ENCODE assay signal across 1 cellular context in the genomic region with DNA sequence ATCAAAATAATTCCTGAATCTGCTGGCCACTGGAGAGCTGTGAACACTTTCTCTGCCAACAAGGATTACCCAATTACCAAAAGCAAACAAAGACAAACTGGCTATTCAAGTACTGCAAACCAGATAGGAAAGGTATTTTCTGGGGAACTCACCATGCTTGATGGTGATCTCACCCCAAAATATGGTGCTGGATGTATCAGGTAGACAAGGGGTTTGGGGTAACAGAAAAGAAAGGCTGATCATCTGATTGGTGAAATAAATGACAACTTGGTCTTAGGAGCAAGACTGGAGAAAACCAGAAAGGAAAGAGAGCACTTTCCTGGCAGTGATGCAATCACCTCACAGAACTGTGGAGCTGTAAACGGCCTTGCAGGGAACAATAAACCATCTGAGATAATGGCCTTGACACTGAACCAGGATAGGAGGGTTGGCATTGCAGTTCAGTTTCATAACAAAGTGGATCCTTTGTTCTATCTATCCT.
TF ChIP-seq lines count a peak whose summit lies in the region.

No MANE protein-coding gene starts in this region.

TF ChIP-seq in HepG2, 621 proteins besides CTCF, POLR2A, EP300 and RAD21 (continued from another document and continues in another):
- TF ChIP-seq, protein P1, sequence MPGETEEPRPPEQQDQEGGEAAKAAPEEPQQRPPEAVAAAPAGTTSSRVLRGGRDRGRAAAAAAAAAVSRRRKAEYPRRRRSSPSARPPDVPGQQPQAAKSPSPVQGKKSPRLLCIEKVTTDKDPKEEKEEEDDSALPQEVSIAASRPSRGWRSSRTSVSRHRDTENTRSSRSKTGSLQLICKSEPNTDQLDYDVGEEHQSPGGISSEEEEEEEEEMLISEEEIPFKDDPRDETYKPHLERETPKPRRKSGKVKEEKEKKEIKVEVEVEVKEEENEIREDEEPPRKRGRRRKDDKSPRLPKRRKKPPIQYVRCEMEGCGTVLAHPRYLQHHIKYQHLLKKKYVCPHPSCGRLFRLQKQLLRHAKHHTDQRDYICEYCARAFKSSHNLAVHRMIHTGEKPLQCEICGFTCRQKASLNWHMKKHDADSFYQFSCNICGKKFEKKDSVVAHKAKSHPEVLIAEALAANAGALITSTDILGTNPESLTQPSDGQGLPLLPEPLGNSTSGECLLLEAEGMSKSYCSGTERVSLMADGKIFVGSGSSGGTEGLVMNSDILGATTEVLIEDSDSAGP (CRISPR knock-in tag; IDR thresholded peaks at IDR 0.05; ENCODE audit: borderline replicate concordance), result no peak
- TF ChIP-seq CHCHD3 (CRISPR knock-in tag; IDR thresholded peaks at IDR 0.05), result no peak
- TF ChIP-seq SPEN (CRISPR knock-in tag; IDR thresholded peaks at IDR 0.05; ENCODE audit: low read depth), result no peak
- no peak for TF ChIP-seq NFATC3 (CRISPR knock-in tag; IDR thresholded peaks at IDR 0.05)
- TF ChIP-seq ZNF761 (CRISPR knock-in tag; conservative IDR thresholded peaks at IDR 0.05), result no peak
- no peak for TF ChIP-seq HOXA7 (CRISPR knock-in tag; IDR thresholded peaks at IDR 0.05)
- TF ChIP-seq ZNF354B (CRISPR knock-in tag; IDR thresholded peaks at IDR 0.05), result no peak; the same call in 1 of the 2 replicates
- no peak for TF ChIP-seq ZKSCAN5 (CRISPR knock-in tag; IDR thresholded peaks at IDR 0.05)
- TF ChIP-seq KAT2B (IDR thresholded peaks at IDR 0.05; ENCODE audit: borderline replicate concordance, low read depth, low read length), result no peak
- TF ChIP-seq NR2F6 (IDR thresholded peaks at IDR 0.05), result peak; percentile 68
- TF ChIP-seq NR2F6 (CRISPR knock-in tag; IDR thresholded peaks at IDR 0.05), result peak; percentile 82
- TF ChIP-seq MTA1 (CRISPR knock-in tag; IDR thresholded peaks at IDR 0.05; ENCODE audit: borderline replicate concordance), result no peak
- TF ChIP-seq FOXP1 (IDR thresholded peaks at IDR 0.05), result no peak; the same call in 1 of the 2 replicates
- TF ChIP-seq FOXP1 (CRISPR knock-in tag; IDR thresholded peaks at IDR 0.05), result peak; percentile 77; the same call in 1 of the 2 replicates
- TF ChIP-seq ZSCAN30 (CRISPR knock-in tag; IDR thresholded peaks at IDR 0.05), result no peak
- peak; percentile 40; the same call in 1 of the 2 replicates for TF ChIP-seq ZMYM3 (CRISPR knock-in tag; IDR thresholded peaks at IDR 0.05)
- TF ChIP-seq NFE2 (CRISPR knock-in tag; IDR thresholded peaks at IDR 0.05), result no peak
- TF ChIP-seq, protein P2, sequence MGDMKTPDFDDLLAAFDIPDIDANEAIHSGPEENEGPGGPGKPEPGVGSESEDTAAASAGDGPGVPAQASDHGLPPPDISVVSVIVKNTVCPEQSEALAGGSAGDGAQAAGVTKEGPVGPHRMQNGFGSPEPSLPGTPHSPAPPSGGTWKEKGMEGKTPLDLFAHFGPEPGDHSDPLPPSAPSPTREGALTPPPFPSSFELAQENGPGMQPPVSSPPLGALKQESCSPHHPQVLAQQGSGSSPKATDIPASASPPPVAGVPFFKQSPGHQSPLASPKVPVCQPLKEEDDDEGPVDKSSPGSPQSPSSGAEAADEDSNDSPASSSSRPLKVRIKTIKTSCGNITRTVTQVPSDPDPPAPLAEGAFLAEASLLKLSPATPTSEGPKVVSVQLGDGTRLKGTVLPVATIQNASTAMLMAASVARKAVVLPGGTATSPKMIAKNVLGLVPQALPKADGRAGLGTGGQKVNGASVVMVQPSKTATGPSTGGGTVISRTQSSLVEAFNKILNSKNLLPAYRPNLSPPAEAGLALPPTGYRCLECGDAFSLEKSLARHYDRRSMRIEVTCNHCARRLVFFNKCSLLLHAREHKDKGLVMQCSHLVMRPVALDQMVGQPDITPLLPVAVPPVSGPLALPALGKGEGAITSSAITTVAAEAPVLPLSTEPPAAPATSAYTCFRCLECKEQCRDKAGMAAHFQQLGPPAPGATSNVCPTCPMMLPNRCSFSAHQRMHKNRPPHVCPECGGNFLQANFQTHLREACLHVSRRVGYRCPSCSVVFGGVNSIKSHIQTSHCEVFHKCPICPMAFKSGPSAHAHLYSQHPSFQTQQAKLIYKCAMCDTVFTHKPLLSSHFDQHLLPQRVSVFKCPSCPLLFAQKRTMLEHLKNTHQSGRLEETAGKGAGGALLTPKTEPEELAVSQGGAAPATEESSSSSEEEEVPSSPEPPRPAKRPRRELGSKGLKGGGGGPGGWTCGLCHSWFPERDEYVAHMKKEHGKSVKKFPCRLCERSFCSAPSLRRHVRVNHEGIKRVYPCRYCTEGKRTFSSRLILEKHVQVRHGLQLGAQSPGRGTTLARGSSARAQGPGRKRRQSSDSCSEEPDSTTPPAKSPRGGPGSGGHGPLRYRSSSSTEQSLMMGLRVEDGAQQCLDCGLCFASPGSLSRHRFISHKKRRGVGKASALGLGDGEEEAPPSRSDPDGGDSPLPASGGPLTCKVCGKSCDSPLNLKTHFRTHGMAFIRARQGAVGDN (CRISPR knock-in tag; IDR thresholded peaks at IDR 0.05), result no peak
- TF ChIP-seq YY1 (IDR thresholded peaks at IDR 0.05; ENCODE audit: insufficient read depth, insufficient replicate concordance, low read depth, low read length), result no peak
- no peak for TF ChIP-seq NR1H2 (CRISPR knock-in tag; IDR thresholded peaks at IDR 0.05; ENCODE audit: borderline replicate concordance, low read depth)
- no peak; the same call in 1 of the 2 replicates for TF ChIP-seq ZNF607 (CRISPR knock-in tag; IDR thresholded peaks at IDR 0.05; ENCODE audit: borderline replicate concordance)
- no peak for TF ChIP-seq BHLHE40 (IDR thresholded peaks at IDR 0.05; ENCODE audit: low read length)
- TF ChIP-seq, protein P3, sequence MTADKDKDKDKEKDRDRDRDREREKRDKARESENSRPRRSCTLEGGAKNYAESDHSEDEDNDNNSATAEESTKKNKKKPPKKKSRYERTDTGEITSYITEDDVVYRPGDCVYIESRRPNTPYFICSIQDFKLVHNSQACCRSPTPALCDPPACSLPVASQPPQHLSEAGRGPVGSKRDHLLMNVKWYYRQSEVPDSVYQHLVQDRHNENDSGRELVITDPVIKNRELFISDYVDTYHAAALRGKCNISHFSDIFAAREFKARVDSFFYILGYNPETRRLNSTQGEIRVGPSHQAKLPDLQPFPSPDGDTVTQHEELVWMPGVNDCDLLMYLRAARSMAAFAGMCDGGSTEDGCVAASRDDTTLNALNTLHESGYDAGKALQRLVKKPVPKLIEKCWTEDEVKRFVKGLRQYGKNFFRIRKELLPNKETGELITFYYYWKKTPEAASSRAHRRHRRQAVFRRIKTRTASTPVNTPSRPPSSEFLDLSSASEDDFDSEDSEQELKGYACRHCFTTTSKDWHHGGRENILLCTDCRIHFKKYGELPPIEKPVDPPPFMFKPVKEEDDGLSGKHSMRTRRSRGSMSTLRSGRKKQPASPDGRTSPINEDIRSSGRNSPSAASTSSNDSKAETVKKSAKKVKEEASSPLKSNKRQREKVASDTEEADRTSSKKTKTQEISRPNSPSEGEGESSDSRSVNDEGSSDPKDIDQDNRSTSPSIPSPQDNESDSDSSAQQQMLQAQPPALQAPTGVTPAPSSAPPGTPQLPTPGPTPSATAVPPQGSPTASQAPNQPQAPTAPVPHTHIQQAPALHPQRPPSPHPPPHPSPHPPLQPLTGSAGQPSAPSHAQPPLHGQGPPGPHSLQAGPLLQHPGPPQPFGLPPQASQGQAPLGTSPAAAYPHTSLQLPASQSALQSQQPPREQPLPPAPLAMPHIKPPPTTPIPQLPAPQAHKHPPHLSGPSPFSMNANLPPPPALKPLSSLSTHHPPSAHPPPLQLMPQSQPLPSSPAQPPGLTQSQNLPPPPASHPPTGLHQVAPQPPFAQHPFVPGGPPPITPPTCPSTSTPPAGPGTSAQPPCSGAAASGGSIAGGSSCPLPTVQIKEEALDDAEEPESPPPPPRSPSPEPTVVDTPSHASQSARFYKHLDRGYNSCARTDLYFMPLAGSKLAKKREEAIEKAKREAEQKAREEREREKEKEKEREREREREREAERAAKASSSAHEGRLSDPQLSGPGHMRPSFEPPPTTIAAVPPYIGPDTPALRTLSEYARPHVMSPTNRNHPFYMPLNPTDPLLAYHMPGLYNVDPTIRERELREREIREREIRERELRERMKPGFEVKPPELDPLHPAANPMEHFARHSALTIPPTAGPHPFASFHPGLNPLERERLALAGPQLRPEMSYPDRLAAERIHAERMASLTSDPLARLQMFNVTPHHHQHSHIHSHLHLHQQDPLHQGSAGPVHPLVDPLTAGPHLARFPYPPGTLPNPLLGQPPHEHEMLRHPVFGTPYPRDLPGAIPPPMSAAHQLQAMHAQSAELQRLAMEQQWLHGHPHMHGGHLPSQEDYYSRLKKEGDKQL (CRISPR knock-in tag; IDR thresholded peaks at IDR 0.05; ENCODE audit: low read depth), result peak; percentile 88
- peak; percentile 84 for TF ChIP-seq PITX1 (CRISPR knock-in tag; IDR thresholded peaks at IDR 0.05)
- TF ChIP-seq, protein P4, sequence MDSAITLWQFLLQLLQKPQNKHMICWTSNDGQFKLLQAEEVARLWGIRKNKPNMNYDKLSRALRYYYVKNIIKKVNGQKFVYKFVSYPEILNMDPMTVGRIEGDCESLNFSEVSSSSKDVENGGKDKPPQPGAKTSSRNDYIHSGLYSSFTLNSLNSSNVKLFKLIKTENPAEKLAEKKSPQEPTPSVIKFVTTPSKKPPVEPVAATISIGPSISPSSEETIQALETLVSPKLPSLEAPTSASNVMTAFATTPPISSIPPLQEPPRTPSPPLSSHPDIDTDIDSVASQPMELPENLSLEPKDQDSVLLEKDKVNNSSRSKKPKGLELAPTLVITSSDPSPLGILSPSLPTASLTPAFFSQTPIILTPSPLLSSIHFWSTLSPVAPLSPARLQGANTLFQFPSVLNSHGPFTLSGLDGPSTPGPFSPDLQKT (CRISPR knock-in tag; IDR thresholded peaks at IDR 0.05; ENCODE audit: borderline replicate concordance), result no peak
- TF ChIP-seq, protein P5, sequence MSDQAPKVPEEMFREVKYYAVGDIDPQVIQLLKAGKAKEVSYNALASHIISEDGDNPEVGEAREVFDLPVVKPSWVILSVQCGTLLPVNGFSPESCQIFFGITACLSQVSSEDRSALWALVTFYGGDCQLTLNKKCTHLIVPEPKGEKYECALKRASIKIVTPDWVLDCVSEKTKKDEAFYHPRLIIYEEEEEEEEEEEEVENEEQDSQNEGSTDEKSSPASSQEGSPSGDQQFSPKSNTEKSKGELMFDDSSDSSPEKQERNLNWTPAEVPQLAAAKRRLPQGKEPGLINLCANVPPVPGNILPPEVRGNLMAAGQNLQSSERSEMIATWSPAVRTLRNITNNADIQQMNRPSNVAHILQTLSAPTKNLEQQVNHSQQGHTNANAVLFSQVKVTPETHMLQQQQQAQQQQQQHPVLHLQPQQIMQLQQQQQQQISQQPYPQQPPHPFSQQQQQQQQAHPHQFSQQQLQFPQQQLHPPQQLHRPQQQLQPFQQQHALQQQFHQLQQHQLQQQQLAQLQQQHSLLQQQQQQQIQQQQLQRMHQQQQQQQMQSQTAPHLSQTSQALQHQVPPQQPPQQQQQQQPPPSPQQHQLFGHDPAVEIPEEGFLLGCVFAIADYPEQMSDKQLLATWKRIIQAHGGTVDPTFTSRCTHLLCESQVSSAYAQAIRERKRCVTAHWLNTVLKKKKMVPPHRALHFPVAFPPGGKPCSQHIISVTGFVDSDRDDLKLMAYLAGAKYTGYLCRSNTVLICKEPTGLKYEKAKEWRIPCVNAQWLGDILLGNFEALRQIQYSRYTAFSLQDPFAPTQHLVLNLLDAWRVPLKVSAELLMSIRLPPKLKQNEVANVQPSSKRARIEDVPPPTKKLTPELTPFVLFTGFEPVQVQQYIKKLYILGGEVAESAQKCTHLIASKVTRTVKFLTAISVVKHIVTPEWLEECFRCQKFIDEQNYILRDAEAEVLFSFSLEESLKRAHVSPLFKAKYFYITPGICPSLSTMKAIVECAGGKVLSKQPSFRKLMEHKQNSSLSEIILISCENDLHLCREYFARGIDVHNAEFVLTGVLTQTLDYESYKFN (CRISPR knock-in tag; conservative IDR thresholded peaks at IDR 0.05), result peak; percentile 83
- TF ChIP-seq, protein P6, sequence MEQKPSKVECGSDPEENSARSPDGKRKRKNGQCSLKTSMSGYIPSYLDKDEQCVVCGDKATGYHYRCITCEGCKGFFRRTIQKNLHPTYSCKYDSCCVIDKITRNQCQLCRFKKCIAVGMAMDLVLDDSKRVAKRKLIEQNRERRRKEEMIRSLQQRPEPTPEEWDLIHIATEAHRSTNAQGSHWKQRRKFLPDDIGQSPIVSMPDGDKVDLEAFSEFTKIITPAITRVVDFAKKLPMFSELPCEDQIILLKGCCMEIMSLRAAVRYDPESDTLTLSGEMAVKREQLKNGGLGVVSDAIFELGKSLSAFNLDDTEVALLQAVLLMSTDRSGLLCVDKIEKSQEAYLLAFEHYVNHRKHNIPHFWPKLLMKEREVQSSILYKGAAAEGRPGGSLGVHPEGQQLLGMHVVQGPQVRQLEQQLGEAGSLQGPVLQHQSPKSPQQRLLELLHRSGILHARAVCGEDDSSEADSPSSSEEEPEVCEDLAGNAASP (CRISPR knock-in tag; IDR thresholded peaks at IDR 0.05; ENCODE audit: borderline replicate concordance), result peak; percentile 81; the same call in 1 of the 2 replicates
- TF ChIP-seq, protein P7, sequence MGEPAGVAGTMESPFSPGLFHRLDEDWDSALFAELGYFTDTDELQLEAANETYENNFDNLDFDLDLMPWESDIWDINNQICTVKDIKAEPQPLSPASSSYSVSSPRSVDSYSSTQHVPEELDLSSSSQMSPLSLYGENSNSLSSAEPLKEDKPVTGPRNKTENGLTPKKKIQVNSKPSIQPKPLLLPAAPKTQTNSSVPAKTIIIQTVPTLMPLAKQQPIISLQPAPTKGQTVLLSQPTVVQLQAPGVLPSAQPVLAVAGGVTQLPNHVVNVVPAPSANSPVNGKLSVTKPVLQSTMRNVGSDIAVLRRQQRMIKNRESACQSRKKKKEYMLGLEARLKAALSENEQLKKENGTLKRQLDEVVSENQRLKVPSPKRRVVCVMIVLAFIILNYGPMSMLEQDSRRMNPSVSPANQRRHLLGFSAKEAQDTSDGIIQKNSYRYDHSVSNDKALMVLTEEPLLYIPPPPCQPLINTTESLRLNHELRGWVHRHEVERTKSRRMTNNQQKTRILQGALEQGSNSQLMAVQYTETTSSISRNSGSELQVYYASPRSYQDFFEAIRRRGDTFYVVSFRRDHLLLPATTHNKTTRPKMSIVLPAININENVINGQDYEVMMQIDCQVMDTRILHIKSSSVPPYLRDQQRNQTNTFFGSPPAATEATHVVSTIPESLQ (CRISPR knock-in tag; conservative IDR thresholded peaks at IDR 0.05), result no peak
- TF ChIP-seq SSRP1 (CRISPR knock-in tag; IDR thresholded peaks at IDR 0.05), result peak; percentile 86
